24 cellular contexts compared by ENCODE assay signal in genomic region chr14:51525705-51526104, GRCh38.
"Had no signal": no experiment of that assay in that cellular context is flagged by ENCODE, and none has a peak within 500 bp of the region (broad histone marks: within the 10 kb centered on the region; RNA-seq: fewer than 3 reads in every experiment).

No MANE protein-coding gene starts in this region.

- H3K36me3 ChIP-seq: left lung, right lobe of liver had no signal

- H3K4me3 ChIP-seq: left lung, lung, right lobe of liver, skin epidermis, testis had no signal

- H3K27ac ChIP-seq: left lung, right lobe of liver, skin epidermis, testis had no signal

- DNase-seq: activated CD4-positive, alpha-beta T cell treated with anti-CD3 and anti-CD28 coated beads for 36 hours; activated CD4-positive, alpha-beta T cell treated with anti-CD3 and anti-CD28 coated beads, Interleukin-2, amount 50 U/mL, for 48 hours; activated CD8-positive, alpha-beta memory T cell treated with anti-CD3 and anti-CD28 coated beads, Interleukin-2, amount 10 ng/mL, durations not matched to agents 7 days and 5 days; activated gamma-delta T cell; activated naive CD4-positive, alpha-beta T cell treated with anti-CD3 and anti-CD28 coated beads, Interleukin-2, amount 50 U/mL, for 16 hours; activated T-cell treated with anti-CD3 and anti-CD28 coated beads for 4 hours; aorta; foreskin melanocyte; left lung; naive thymus-derived CD4-positive, alpha-beta T cell; occipital lobe; posterior cingulate gyrus; right lobe of liver; stimulated activated CD4-positive, alpha-beta T cell treated with anti-CD3 and anti-CD28 coated beads, Interleukin-2, amount 100 ng/mL, for 24 hours; T-helper 1 cell; testis had no signal

- H3K27ac Mint-ChIP-seq: activated CD4-positive, alpha-beta T cell treated with anti-CD3 and anti-CD28 coated beads for 36 hours; activated CD8-positive, alpha-beta memory T cell treated with anti-CD3 and anti-CD28 coated beads, Interleukin-2, amount 10 ng/mL, durations not matched to agents 7 days and 5 days; activated T-helper 1 cell treated with anti-CD3 and anti-CD28 coated beads, Interleukin-12 subunit alpha, Interleukin-12 subunit beta, Interleukin-2, Interleukin-4 antibody, amounts not matched to agents 30 ng/mL and 10 ng/mL and 1 ng/mL, durations not matched to agents 14 hours and 24 hours and 36 hours; brain; naive thymus-derived CD4-positive, alpha-beta T cell; stimulated activated effector memory CD8-positive, alpha-beta T cell treated with anti-CD3 and anti-CD28 coated beads, Interleukin-12 subunit alpha, Interleukin-12 subunit beta, amount 100 ng/mL, for 72 hours; type B pancreatic cell; WTC11 had no signal

- H3K4me3 Mint-ChIP-seq: activated CD4-positive, alpha-beta T cell treated with anti-CD3 and anti-CD28 coated beads for 36 hours; activated CD8-positive, alpha-beta memory T cell treated with anti-CD3 and anti-CD28 coated beads, Interleukin-2, amount 10 ng/mL, durations not matched to agents 7 days and 5 days; activated T-helper 1 cell treated with anti-CD3 and anti-CD28 coated beads, Interleukin-12 subunit alpha, Interleukin-12 subunit beta, Interleukin-2, Interleukin-4 antibody, amounts not matched to agents 30 ng/mL and 10 ng/mL and 1 ng/mL, durations not matched to agents 14 hours and 24 hours and 36 hours; brain; naive thymus-derived CD4-positive, alpha-beta T cell; neural crest cell; stimulated activated effector memory CD8-positive, alpha-beta T cell treated with anti-CD3 and anti-CD28 coated beads, Interleukin-12 subunit alpha, Interleukin-12 subunit beta, amount 100 ng/mL, for 72 hours; type B pancreatic cell; WTC11 had no signal

- H3K9me3 Mint-ChIP-seq: activated T-helper 1 cell treated with anti-CD3 and anti-CD28 coated beads, Interleukin-12 subunit alpha, Interleukin-12 subunit beta, Interleukin-2, Interleukin-4 antibody, amounts not matched to agents 30 ng/mL and 10 ng/mL and 1 ng/mL, durations not matched to agents 14 hours and 24 hours and 36 hours; stimulated activated effector memory CD8-positive, alpha-beta T cell treated with anti-CD3 and anti-CD28 coated beads, Interleukin-12 subunit alpha, Interleukin-12 subunit beta, amount 100 ng/mL, for 72 hours; type B pancreatic cell had no signal

- H3K4me1 Mint-ChIP-seq: activated CD4-positive, alpha-beta T cell treated with anti-CD3 and anti-CD28 coated beads for 36 hours; activated CD8-positive, alpha-beta memory T cell treated with anti-CD3 and anti-CD28 coated beads, Interleukin-2, amount 10 ng/mL, durations not matched to agents 7 days and 5 days; naive thymus-derived CD4-positive, alpha-beta T cell; stimulated activated effector memory CD8-positive, alpha-beta T cell treated with anti-CD3 and anti-CD28 coated beads, Interleukin-12 subunit alpha, Interleukin-12 subunit beta, amount 100 ng/mL, for 72 hours had no signal

- H3K9me3 ChIP-seq: left lung, right lobe of liver, testis had no signal

- H3K4me1 ChIP-seq: left lung, right lobe of liver, testis had no signal

- H3K36me3 Mint-ChIP-seq: activated CD8-positive, alpha-beta memory T cell treated with anti-CD3 and anti-CD28 coated beads, Interleukin-2, amount 10 ng/mL, durations not matched to agents 7 days and 5 days; brain; naive thymus-derived CD4-positive, alpha-beta T cell; stimulated activated effector memory CD8-positive, alpha-beta T cell treated with anti-CD3 and anti-CD28 coated beads, Interleukin-12 subunit alpha, Interleukin-12 subunit beta, amount 100 ng/mL, for 72 hours; type B pancreatic cell; WTC11 had no signal

- H3K27me3 ChIP-seq: left lung, right lobe of liver, testis had no signal
